In genomic region chr10:28566458-28566857, GRCh38 we compare ENCODE assay signal across 16 cellular contexts. TPM values are rescaled to one million over a fixed set of nuclear protein-coding genes. Genes with fewer than 3 reads are reported as not detected.
DNase-seq lines count a peak whose midpoint lies in the region; ATAC-seq, FAIRE-seq and TF ChIP-seq lines count a peak whose summit lies in the region.
"Had no signal": no experiment of that assay in that cellular context is flagged by ENCODE, and none has a peak within 500 bp of the region (broad histone marks: within the 10 kb centered on the region; RNA-seq: fewer than 3 reads in every experiment).

No MANE protein-coding gene starts in this region.

- no peak for FAIRE-seq in GM12891 (lab: Jason Lieb, UNC)

- H3K4me3 Mint-ChIP-seq in WTC11 = no peak overlapping the region
- H3K4me3 Mint-ChIP-seq in osteocyte (ENCODE audit: unreplicated experiment) = no peak overlapping the region
- H3K4me3 Mint-ChIP-seq: brain; T-helper 1 cell treated with Interleukin-12 subunit alpha and Interleukin-12 subunit beta and Interleukin-4 antibody, amounts not matched to agents 30 μg/mL and 1 μg/mL, for 36 hours had no signal

- TF ChIP-seq POLR2A in GM12891 (IDR thresholded peaks at IDR 0.05; ENCODE audit: low read depth, low read length) = no peak

- CTCF ChIA-PET in WTC11 (lab: Charles Lee) (no interaction called here), A673 (lab: Charles Lee) (no interaction called here)

- H3K27ac ChIP-seq in A673 (ENCODE audit: low read depth, low read length, poor library complexity, severe bottlenecking) = no peak overlapping the region

- H3K27me3 Mint-ChIP-seq in WTC11 (ENCODE audit: low read depth) (no peaks in the 10 kb centered on the region), osteocyte (ENCODE audit: unreplicated experiment) (no peaks in the 10 kb centered on the region)
- H3K27me3 Mint-ChIP-seq: brain had no signal

- H3K9me3 Mint-ChIP-seq in WTC11 = no peaks in the 10 kb centered on the region
- H3K9me3 Mint-ChIP-seq in osteocyte (ENCODE audit: unreplicated experiment) = no peaks in the 10 kb centered on the region
- H3K9me3 Mint-ChIP-seq: brain; T-helper 1 cell treated with Interleukin-12 subunit alpha and Interleukin-12 subunit beta and Interleukin-4 antibody, amounts not matched to agents 30 μg/mL and 1 μg/mL, for 36 hours had no signal

- peaks cover 22% of the 10 kb centered on the region for H3K36me3 Mint-ChIP-seq in WTC11
- H3K36me3 Mint-ChIP-seq in osteocyte (ENCODE audit: unreplicated experiment) = peaks cover 22% of the 10 kb centered on the region

- H3K4me3 ChIP-seq in A673 (ENCODE audit: low read depth, low read length, poor library complexity, severe bottlenecking) = no peak overlapping the region

- H3K9me3 ChIP-seq in A673 (ENCODE audit: low read depth, low read length, poor library complexity, severe bottlenecking) = no peaks in the 10 kb centered on the region

- POLR2A ChIA-PET in WTC11 (lab: Charles Lee) = no interaction called here
- POLR2A ChIA-PET in A673 (lab: Charles Lee; ENCODE audit: low non-redundant PET) = interaction anchor here (0.7 kb wide), 1 partner anchor 10 kb away, joined by 3 read pairs; no protein-coding TSS in a partner anchor

- peaks cover 13% of the 10 kb centered on the region for H3K4me1 ChIP-seq in A673 (ENCODE audit: insufficient read depth, low read length, poor library complexity, severe bottlenecking)

- DNase-seq in GM12891 (ENCODE audit: insufficient read length, low spot score) = no peak
- DNase-seq in WTC11 (ENCODE audit: low spot score) = no peak
- DNase-seq in fibroblast of gingiva (ENCODE audit: low read depth) = peak; percentile 58
- no peak for DNase-seq in osteocyte (ENCODE audit: extremely low spot score, unreplicated experiment)
- no peak for DNase-seq in A673 (ENCODE audit: low spot score)
- no peak for DNase-seq in GM20000 (ENCODE audit: low spot score)
- DNase-seq: activated CD4-positive, alpha-beta T cell treated with anti-CD3 and anti-CD28 coated beads for 48 hours; activated effector memory CD4-positive, alpha-beta T cell treated with Interleukin-2 at 50 U/mL for 16 hours; islet precursor cell; Kasumi-1; NCI-H1694; NCI-H510A treated with DMSO at 0.1 percent for 48 hours had no signal

- peaks cover 24% of the 10 kb centered on the region for H3K4me1 Mint-ChIP-seq in WTC11
- H3K4me1 Mint-ChIP-seq in osteocyte (ENCODE audit: unreplicated experiment) = peaks cover 64% of the 10 kb centered on the region

- H3K27me3 ChIP-seq in A673 (replicated peaks; ENCODE audit: insufficient read depth, low read depth, low read length, poor library complexity) = no peaks in the 10 kb centered on the region

- no peak for ATAC-seq in WTC11
- ATAC-seq in GM18868 (IDR thresholded peaks at IDR 0.05; ENCODE audit: unreplicated experiment) = no peak
- ATAC-seq: Panc1 had no signal

- intact Hi-C loops in A673 (cut with micrococcal nuclease; ENCODE audit: unreplicated experiment) = no loop called here

- peaks cover 10% of the 10 kb centered on the region for H3K36me3 ChIP-seq in A673 (ENCODE audit: insufficient read depth, low read length, poor library complexity, severe bottlenecking)

- TF ChIP-seq CTCF in WTC11 (IDR thresholded peaks at IDR 0.05) (no peak), osteocyte (IDR thresholded peaks at IDR 0.05) (no peak), A673 (conservative IDR thresholded peaks at IDR 0.05; ENCODE audit: low read depth, low read length) (no peak), GM20000 (IDR thresholded peaks at IDR 0.05; ENCODE audit: extremely low read depth, missing control alignments) (no peak)

- peak overlapping the region; percentile 51; the same call in 1 of the 2 replicates for H3K27ac Mint-ChIP-seq in WTC11
- peak overlapping the region; percentile 60 for H3K27ac Mint-ChIP-seq in osteocyte (ENCODE audit: unreplicated experiment)
- H3K27ac Mint-ChIP-seq: T-helper 1 cell treated with Interleukin-12 subunit alpha and Interleukin-12 subunit beta and Interleukin-4 antibody, amounts not matched to agents 30 μg/mL and 1 μg/mL, for 36 hours had no signal

- no TSS peak for BruUV-seq in A673 (replicated peaks; lab: Mats Ljungman, UMichigan)

TF ChIP-seq in GM12891, 5 proteins besides CTCF, POLR2A, EP300 and RAD21:
- TF ChIP-seq POLR2AphosphoS5 (IDR thresholded peaks at IDR 0.05; ENCODE audit: low read depth, low read length) = no peak
- peak; percentile 29; the same call in 1 of the 2 replicates for TF ChIP-seq SPI1 (IDR thresholded peaks at IDR 0.05; ENCODE audit: low read depth, low read length)

TF ChIP-seq in WTC11, 78 proteins besides CTCF, POLR2A, EP300 and RAD21:
- no peak for TF ChIP-seq TEAD1 (CRISPR knock-in tag; IDR thresholded peaks at IDR 0.05)
- no peak for TF ChIP-seq OVOL2 (CRISPR knock-in tag; IDR thresholded peaks at IDR 0.05; ENCODE audit: borderline replicate concordance)
- TF ChIP-seq, protein P1, sequence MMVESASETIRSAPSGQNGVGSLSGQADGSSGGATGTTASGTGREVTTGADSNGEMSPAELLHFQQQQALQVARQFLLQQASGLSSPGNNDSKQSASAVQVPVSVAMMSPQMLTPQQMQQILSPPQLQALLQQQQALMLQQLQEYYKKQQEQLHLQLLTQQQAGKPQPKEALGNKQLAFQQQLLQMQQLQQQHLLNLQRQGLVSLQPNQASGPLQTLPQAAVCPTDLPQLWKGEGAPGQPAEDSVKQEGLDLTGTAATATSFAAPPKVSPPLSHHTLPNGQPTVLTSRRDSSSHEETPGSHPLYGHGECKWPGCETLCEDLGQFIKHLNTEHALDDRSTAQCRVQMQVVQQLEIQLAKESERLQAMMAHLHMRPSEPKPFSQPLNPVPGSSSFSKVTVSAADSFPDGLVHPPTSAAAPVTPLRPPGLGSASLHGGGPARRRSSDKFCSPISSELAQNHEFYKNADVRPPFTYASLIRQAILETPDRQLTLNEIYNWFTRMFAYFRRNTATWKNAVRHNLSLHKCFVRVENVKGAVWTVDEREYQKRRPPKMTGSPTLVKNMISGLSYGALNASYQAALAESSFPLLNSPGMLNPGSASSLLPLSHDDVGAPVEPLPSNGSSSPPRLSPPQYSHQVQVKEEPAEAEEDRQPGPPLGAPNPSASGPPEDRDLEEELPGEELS (CRISPR knock-in tag; IDR thresholded peaks at IDR 0.05) = no peak
- no peak for TF ChIP-seq RELA (CRISPR knock-in tag; IDR thresholded peaks at IDR 0.05; ENCODE audit: borderline replicate concordance)
- TF ChIP-seq ZNF423 (CRISPR knock-in tag; IDR thresholded peaks at IDR 0.05) = no peak
- no peak for TF ChIP-seq MYBL2 (CRISPR knock-in tag; IDR thresholded peaks at IDR 0.05)

RNA-seq across cellular contexts. Expression of gene WAC, which starts 33.5 kb away (rescaled TPM):
- 51.8 TPM for polyA plus RNA-seq in GM12891 (2012; ENCODE audit: low read depth, missing spikeins)
- total RNA-seq in WTC11 (2021) (108 to 115 TPM (median 111 TPM) in 3 replicates), osteocyte (110 and 122 TPM in 2 replicates), A673 (2021) (125 and 130 TPM in 2 replicates)
